ENCODE assay signal across 1 cellular context in genomic region chr11:18791175-18792065, GRCh38.
TF ChIP-seq lines count a peak whose summit lies in the region.

TSS of gene PTPN5 (minus strand) at chr11:18791798. CDS start at chr11:18771958, 19,840 bp downstream.

TF ChIP-seq in H1, 55 proteins besides CTCF, POLR2A, EP300 and RAD21 (continued from another document):
- TF ChIP-seq SUZ12 (IDR thresholded peaks at IDR 0.05; ENCODE audit: low read length) = peak; percentile 42; the same call in 1 of the 2 replicates
- TF ChIP-seq E2F6 (IDR thresholded peaks at IDR 0.05) = peak; percentile 71
- TF ChIP-seq RFX5 (IDR thresholded peaks at IDR 0.05; ENCODE audit: borderline replicate concordance, low read depth, low read length) = no peak
- no peak for TF ChIP-seq CEBPB (IDR thresholded peaks at IDR 0.05; ENCODE audit: low read depth, low read length)
- no peak for TF ChIP-seq RXRA (IDR thresholded peaks at IDR 0.05; ENCODE audit: insufficient read depth, low read depth, low read length)
- no peak for TF ChIP-seq USF2 (IDR thresholded peaks at IDR 0.05; ENCODE audit: low read length)
- TF ChIP-seq ATF2 (IDR thresholded peaks at IDR 0.05; ENCODE audit: low read length) = no peak
- peak; percentile 74 for TF ChIP-seq ASH2L (IDR thresholded peaks at IDR 0.05; ENCODE audit: low read length)
- TF ChIP-seq PHF8 (conservative IDR thresholded peaks at IDR 0.05; ENCODE audit: low read depth, low read length) = peak; percentile 67
- TF ChIP-seq EGR1 (IDR thresholded peaks at IDR 0.05; ENCODE audit: borderline replicate concordance, low read depth, low read length) = peak; percentile 27; the same call in 1 of the 2 replicates
- no peak for TF ChIP-seq CBX8 (IDR thresholded peaks at IDR 0.05; ENCODE audit: borderline replicate concordance, low read depth, low read length)
- TF ChIP-seq KDM1A (IDR thresholded peaks at IDR 0.05; ENCODE audit: borderline replicate concordance, low read length) = 0 out of 2 replicates have a peak, but pooled peaks have one; percentile 8
- TF ChIP-seq RNF2 (IDR thresholded peaks at IDR 0.05; ENCODE audit: borderline replicate concordance, low read depth, low read length, missing control alignments, poor library complexity, severe bottlenecking) = peak; percentile 26
- TF ChIP-seq MAX (IDR thresholded peaks at IDR 0.05) = peak; percentile 49; the same call in 1 of the 2 replicates
- TF ChIP-seq BRCA1 (IDR thresholded peaks at IDR 0.05; ENCODE audit: low read depth, low read length) = no peak
- TF ChIP-seq KDM4A (IDR thresholded peaks at IDR 0.05; ENCODE audit: low read depth, low read length, severe bottlenecking) = peak; percentile 73
- no peak for TF ChIP-seq CHD1 (IDR thresholded peaks at IDR 0.05; ENCODE audit: low read depth, low read length)
- no peak for TF ChIP-seq TBP (IDR thresholded peaks at IDR 0.05; ENCODE audit: low read depth, low read length)
- TF ChIP-seq EZH2 (IDR thresholded peaks at IDR 0.05; ENCODE audit: low read depth, low read length, severe bottlenecking) = peak; percentile 54
- TF ChIP-seq NRF1 (IDR thresholded peaks at IDR 0.05; ENCODE audit: low read depth, low read length) = no peak
